1 cellular context compared by ENCODE assay signal in the genomic region with DNA sequence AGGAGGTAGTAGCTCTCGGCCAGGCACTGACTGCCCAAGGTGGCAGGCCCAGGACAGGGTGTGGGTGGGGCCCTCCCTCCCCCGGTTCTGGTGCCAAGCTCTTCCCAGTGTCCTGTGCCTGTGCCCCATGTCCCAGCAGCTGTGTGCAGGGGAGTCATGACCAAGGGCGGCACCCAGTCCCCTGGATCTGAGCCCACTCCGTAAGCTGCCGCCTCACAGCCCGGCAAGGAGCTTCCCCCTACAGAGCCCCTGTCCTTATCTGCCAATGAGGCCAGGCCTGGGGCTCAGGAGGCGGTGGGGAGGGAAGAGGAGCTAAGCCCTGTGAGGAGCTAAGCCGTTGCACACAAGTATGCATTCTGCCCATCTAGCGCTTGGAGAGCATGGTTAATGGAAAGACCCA.
TF ChIP-seq lines count a peak whose summit lies in the region.

No MANE protein-coding gene starts in this region.

TF ChIP-seq in H1, 55 proteins besides CTCF, POLR2A, EP300 and RAD21:
- TF ChIP-seq SP1 (IDR thresholded peaks at IDR 0.05; ENCODE audit: low read depth, low read length): no peak
